ENCODE assay signal across 8 cellular contexts in genomic region chr1:117060441-117061317, GRCh38. TPM values are rescaled to one million over a fixed set of nuclear protein-coding genes. Genes with fewer than 3 reads are reported as not detected.
DNase-seq lines count a peak whose midpoint lies in the region; ATAC-seq and TF ChIP-seq lines count a peak whose summit lies in the region.

No MANE protein-coding gene starts in this region.

- TSS peak; percentile 74 for BruUV-seq in Calu3 (replicated peaks; lab: Mats Ljungman, UMichigan)

- no peak overlapping the region for H3K4me3 Mint-ChIP-seq in Calu3 (ENCODE audit: low read depth, unreplicated experiment)
- no peak overlapping the region for H3K4me3 Mint-ChIP-seq in naive B cell

- ATAC-seq in GM18870 (IDR thresholded peaks at IDR 0.05; ENCODE audit: unreplicated experiment): peak; percentile 2
- ATAC-seq in HG03159 (IDR thresholded peaks at IDR 0.05; ENCODE audit: unreplicated experiment): peak; percentile 8
- ATAC-seq in naive B cell (ENCODE audit: low read depth in 2 of 2): peak; percentile 2 to 3

- H3K9me3 Mint-ChIP-seq in Calu3 (ENCODE audit: low read depth, unreplicated experiment) (no peaks in the 10 kb centered on the region), naive B cell (no peaks in the 10 kb centered on the region)

- DNase-seq in Calu3 (peak; percentile 4), SK-N-DZ (ENCODE audit: low spot score) (peak; percentile 30), erythroblast (lab: John Stamatoyannopoulos, UW) (peak; percentile 65 to 69), naive B cell (no peak), hippocampal formation (lab: John Stamatoyannopoulos, UW) (no peak)
- DNase-seq in activated CD8-positive, alpha-beta memory T cell treated with anti-CD3 and anti-CD28 coated beads, Interleukin-2, amount 50 U/mL, for 48 hours: no peak

- CTCF ChIA-PET in Calu3 (lab: Charles Lee): interaction anchor here (0.6 to 1.1 kb wide), 7 partner anchors 7 to 393 kb away, joined by 3 to 5 read pairs (median 3); partner anchors contain the start of gene IGSF3

- no peaks in the 10 kb centered on the region for H3K4me1 Mint-ChIP-seq in Calu3 (ENCODE audit: low read depth, unreplicated experiment)
- peaks cover 11 to 19% (median 15%) of the 10 kb centered on the region in 3 donors for H3K4me1 Mint-ChIP-seq in naive B cell

- TF ChIP-seq POLR2A in erythroblast (IDR thresholded peaks at IDR 0.05; ENCODE audit: low read length): peak; percentile 50

- TF ChIP-seq CTCF in Calu3 (IDR thresholded peaks at IDR 0.05; ENCODE audit: unreplicated experiment): no peak

- intact Hi-C loops in Calu3 (cut with micrococcal nuclease; ENCODE audit: unreplicated experiment): loop anchor here (10.0 kb wide), 1 partner anchor 454 kb away; no protein-coding TSS in a partner anchor

- H3K27me3 Mint-ChIP-seq in Calu3 (ENCODE audit: unreplicated experiment) (no peaks in the 10 kb centered on the region), naive B cell (no peaks in the 10 kb centered on the region)

- H3K36me3 Mint-ChIP-seq in Calu3 (ENCODE audit: insufficient read depth, unreplicated experiment) (peaks cover 3% of the 10 kb centered on the region), naive B cell (peaks cover 0 to 11% of the 10 kb centered on the region in 2 donors)

- H3K27ac Mint-ChIP-seq in Calu3 (ENCODE audit: unreplicated experiment) (no peak overlapping the region), naive B cell (peak overlapping the region in 4 of 6 donors; percentile 5 to 86 (median 59))

RNA-seq across cellular contexts. Expression of gene TTF2, which starts 0.6 kb away (rescaled TPM):
- 46.6 and 49.6 TPM in 2 replicates for total RNA-seq in Calu3 (2022)
- 24.8 and 28.6 TPM in 2 replicates for polyA plus RNA-seq in SK-N-DZ (2014; cell fraction: cytosol; rRNA removed)
- 29.3 and 55.0 TPM in 2 replicates for polyA plus RNA-seq in SK-N-DZ (2014; cell fraction: nucleus; rRNA removed)
- 10 to 100 TPM in 3 of 6 donors, 1 to 10 TPM in 3; 2.9 to 14.3 (median 10.9) TPM for polyA plus RNA-seq in naive B cell (ENCODE audit: low read depth in 6 of 6)

RNA-seq across cellular contexts. Expression of gene CD101, which starts 59.1 kb away (rescaled TPM):
- total RNA-seq in Calu3 (2022): 0.31 and 0.76 TPM in 2 replicates
- polyA plus RNA-seq in SK-N-DZ (2014; cell fraction: cytosol; rRNA removed): 0.29 and 0.42 TPM in 2 replicates
- 0.91 and 1.5 TPM in 2 replicates for polyA plus RNA-seq in SK-N-DZ (2014; cell fraction: nucleus; rRNA removed)
- under 1 TPM in 3 of 6 donors, not detected in 3; 0.09 to 0.86 (median 0.14) TPM for polyA plus RNA-seq in naive B cell (ENCODE audit: low read depth in 6 of 6)

Comparison
In these comparisons a context has a peak if more than half of its experiments do, and no peak if none do; other contexts are left out.
1. DNase-seq: peak in Calu3 (single experiment), SK-N-DZ (single experiment) and erythroblast (2 of 2); none in naive B cell (single experiment), hippocampal formation (0 of 2) and activated CD8-positive, alpha-beta memory T cell treated with anti-CD3 and anti-CD28 coated beads, Interleukin-2, amount 50 U/mL, for 48 hours (single experiment).
2. Peak in every context shown above with its lines, with median percentiles within 50 percentile points of each other: ATAC-seq.